Comparison of ENCODE assay signal across 8 cellular contexts in the genomic region with DNA sequence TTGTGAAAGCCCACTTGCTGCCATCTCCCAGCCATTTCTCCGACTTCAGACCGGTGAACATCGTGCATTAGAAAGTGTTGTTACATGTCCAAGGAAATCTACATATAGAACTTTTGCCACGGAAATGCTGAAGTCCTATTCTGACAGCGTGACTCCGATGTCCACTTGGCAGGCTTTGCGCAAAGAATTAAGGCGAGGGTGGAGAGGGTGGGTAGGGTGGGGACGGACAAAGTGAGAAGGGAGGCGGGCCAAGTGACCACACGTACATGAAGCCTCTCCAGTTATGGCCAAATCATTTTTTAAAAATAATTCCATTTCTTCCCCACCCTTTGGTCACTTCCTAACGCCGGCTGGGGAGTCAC. TPM values are rescaled to one million over a fixed set of nuclear protein-coding genes. Genes with fewer than 3 reads are reported as not detected.
DNase-seq lines count a peak whose midpoint lies in the region; ATAC-seq lines count a peak whose summit lies in the region.

No MANE protein-coding gene starts in this region.

- H3K36me3 ChIP-seq in BLaER1 treated with 17β-estradiol and CSF1 and Interleukin-3, amounts not matched to agents 10 nM and 100 nM = peaks cover 0 to 7% (median 0%) of the 10 kb centered on the region in 11 experiments; a peak in 3 of 22 replicates
- no peaks in the 10 kb centered on the region for H3K36me3 ChIP-seq in KOPT-K1 (ENCODE audit: insufficient read depth, low read length)

- H3K4me1 Mint-ChIP-seq in dendritic cell treated with granulocyte-macrophage colony-stimulating factor and Interleukin-4, amounts not matched to agents 40 ng/mL and 50 ng/mL, for 4 days (ENCODE audit: low read depth) = peaks cover 26% of the 10 kb centered on the region
- peaks cover 13 to 15% of the 10 kb centered on the region in 2 donors for H3K4me1 Mint-ChIP-seq in natural killer cell treated with Interleukin-12 subunit alpha and Interleukin-12 subunit beta and Interleukin-15 and Interleukin-18, amount 100 ng/mL, for 72 hours (ENCODE audit: low read depth in 2 of 2)

- peak overlapping the region in 5 of 11 experiments; percentile 58 to 70 (median 70); a peak in 8 of 22 replicates for H3K27ac ChIP-seq in BLaER1 treated with 17β-estradiol and CSF1 and Interleukin-3, amounts not matched to agents 10 nM and 100 nM
- H3K27ac ChIP-seq in KOPT-K1 (ENCODE audit: low read depth, low read length, poor library complexity, severe bottlenecking) = peak overlapping the region; percentile 57

- peaks cover 28% of the 10 kb centered on the region for H3K27me3 Mint-ChIP-seq in dendritic cell treated with granulocyte-macrophage colony-stimulating factor and Interleukin-4, amounts not matched to agents 40 ng/mL and 50 ng/mL, for 4 days
- H3K27me3 Mint-ChIP-seq in natural killer cell treated with Interleukin-12 subunit alpha and Interleukin-12 subunit beta and Interleukin-15 and Interleukin-18, amount 100 ng/mL, for 72 hours = peaks cover 18 to 19% of the 10 kb centered on the region in 2 donors

- no peaks in the 10 kb centered on the region for H3K27me3 ChIP-seq in BLaER1 treated with 17β-estradiol and CSF1 and Interleukin-3, amounts not matched to agents 10 nM and 100 nM

- no peaks in the 10 kb centered on the region for H3K9me3 Mint-ChIP-seq in dendritic cell treated with granulocyte-macrophage colony-stimulating factor and Interleukin-4, amounts not matched to agents 40 ng/mL and 50 ng/mL, for 4 days
- no peaks in the 10 kb centered on the region for H3K9me3 Mint-ChIP-seq in natural killer cell treated with Interleukin-12 subunit alpha and Interleukin-12 subunit beta and Interleukin-15 and Interleukin-18, amount 100 ng/mL, for 72 hours

- peak overlapping the region; percentile 81 to 97 (median 91) for H3K4me2 ChIP-seq in BLaER1 treated with 17β-estradiol and CSF1 and Interleukin-3, amounts not matched to agents 10 nM and 100 nM

- peaks cover 8% of the 10 kb centered on the region for H3K36me3 Mint-ChIP-seq in dendritic cell treated with granulocyte-macrophage colony-stimulating factor and Interleukin-4, amounts not matched to agents 40 ng/mL and 50 ng/mL, for 4 days (ENCODE audit: low read depth)
- no peaks in the 10 kb centered on the region for H3K36me3 Mint-ChIP-seq in natural killer cell treated with Interleukin-12 subunit alpha and Interleukin-12 subunit beta and Interleukin-15 and Interleukin-18, amount 100 ng/mL, for 72 hours

- no peaks in the 10 kb centered on the region for H3K9me3 ChIP-seq in BLaER1 treated with 17β-estradiol and CSF1 and Interleukin-3, amounts not matched to agents 10 nM and 100 nM (replicated peaks in 1 of 11)
- H3K9me3 ChIP-seq in KOPT-K1 (ENCODE audit: insufficient read depth, low read length, poor library complexity, severe bottlenecking) = no peaks in the 10 kb centered on the region

- peak overlapping the region; percentile 71 to 90 (median 83) for H3K4me3 ChIP-seq in BLaER1 treated with 17β-estradiol and CSF1 and Interleukin-3, amounts not matched to agents 10 nM and 100 nM

- no peak for ATAC-seq in natural killer cell treated with Interleukin-12 subunit alpha and Interleukin-12 subunit beta and Interleukin-15 and Interleukin-18, amount 100 ng/mL, for 72 hours
- no peak for ATAC-seq in GM19351 (IDR thresholded peaks at IDR 0.05; ENCODE audit: unreplicated experiment)

- no peak for DNase-seq in natural killer cell treated with Interleukin-12 subunit alpha and Interleukin-12 subunit beta and Interleukin-15 and Interleukin-18, amount 100 ng/mL, for 72 hours (ENCODE audit: low spot score)
- DNase-seq in cerebellar cortex (ENCODE audit: low spot score) = no peak
- no peak for DNase-seq in effector CD8-positive, alpha-beta T cell (lab: John Stamatoyannopoulos, UW)
- no peak for DNase-seq in CD1c-positive myeloid dendritic cell (ENCODE audit: extremely low spot score)

- peak overlapping the region; percentile 74 to 87 (median 83); a peak in 21 of 22 replicates for H3K9ac ChIP-seq in BLaER1 treated with 17β-estradiol and CSF1 and Interleukin-3, amounts not matched to agents 10 nM and 100 nM

- peak overlapping the region; percentile 80 for H3K27ac Mint-ChIP-seq in dendritic cell treated with granulocyte-macrophage colony-stimulating factor and Interleukin-4, amounts not matched to agents 40 ng/mL and 50 ng/mL, for 4 days
- no peak overlapping the region for H3K27ac Mint-ChIP-seq in natural killer cell treated with Interleukin-12 subunit alpha and Interleukin-12 subunit beta and Interleukin-15 and Interleukin-18, amount 100 ng/mL, for 72 hours

- H4K20me1 ChIP-seq in BLaER1 treated with 17β-estradiol and CSF1 and Interleukin-3, amounts not matched to agents 10 nM and 100 nM = peaks cover 0 to 14% (median 0%) of the 10 kb centered on the region in 11 experiments; a peak in 5 of 22 replicates

- intact Hi-C loops in dendritic cell treated with granulocyte-macrophage colony-stimulating factor and Interleukin-4, amounts not matched to agents 40 ng/mL and 50 ng/mL, for 4 days (cut with micrococcal nuclease) = loop anchor here (1.0 to 2.0 kb wide), 3 partner anchors 142 to 189 kb away; a partner anchor contains a TSS

- peaks cover 17 to 29% (median 23%) of the 10 kb centered on the region in 10 experiments; a peak in 19 of 20 replicates for H3K4me1 ChIP-seq in BLaER1 treated with 17β-estradiol and CSF1 and Interleukin-3, amounts not matched to agents 10 nM and 100 nM

- H3K4me3 Mint-ChIP-seq in dendritic cell treated with granulocyte-macrophage colony-stimulating factor and Interleukin-4, amounts not matched to agents 40 ng/mL and 50 ng/mL, for 4 days = peak overlapping the region; percentile 87
- peak overlapping the region; percentile 83 for H3K4me3 Mint-ChIP-seq in natural killer cell treated with Interleukin-12 subunit alpha and Interleukin-12 subunit beta and Interleukin-15 and Interleukin-18, amount 100 ng/mL, for 72 hours

RNA-seq across cellular contexts. Expression of a gene that starts 0.5 kb away (rescaled TPM):
- 10 to 100 TPM; 10.9 to 12.1 TPM for total RNA-seq in natural killer cell treated with Interleukin-12 subunit alpha and Interleukin-12 subunit beta and Interleukin-15 and Interleukin-18, amount 100 ng/mL, for 72 hours
